26 cellular contexts compared by ENCODE assay signal in the genomic region with DNA sequence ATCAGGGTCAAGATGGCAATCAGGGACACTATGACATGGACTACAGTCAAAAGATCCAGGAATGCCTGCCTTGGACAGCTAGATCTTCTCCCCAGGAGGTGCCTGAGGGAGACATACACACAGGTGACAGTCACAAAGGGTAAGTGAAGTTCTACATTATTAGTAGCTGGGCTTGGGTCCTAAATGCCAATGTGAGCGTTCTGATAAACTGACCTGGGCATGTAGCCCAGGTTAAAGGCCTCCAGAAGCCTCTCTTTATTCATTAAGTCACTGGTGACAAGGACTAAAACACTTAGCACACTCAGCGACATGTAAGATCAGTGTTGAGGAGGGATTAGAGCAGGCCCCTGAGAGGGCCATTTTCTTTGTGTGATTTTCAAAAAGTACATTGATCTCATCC.
"Had no signal": no experiment of that assay in that cellular context is flagged by ENCODE, and none has a peak within 500 bp of the region (broad histone marks: within the 10 kb centered on the region; RNA-seq: fewer than 3 reads in every experiment).

No MANE protein-coding gene starts in this region.

- H3K9me3 ChIP-seq: ascending aorta, breast epithelium, esophagus muscularis mucosa, gastrocnemius medialis had no signal

- H3K4me3 ChIP-seq: ascending aorta, breast epithelium, cardiac muscle cell, esophagus muscularis mucosa, gastrocnemius medialis had no signal

- ATAC-seq: activated naive CD4-positive, alpha-beta T cell treated with anti-CD3 and anti-CD28 coated beads, Interleukin-2, amount 50 U/mL, for 72 hours; activated T-cell treated with anti-CD3 and anti-CD28 coated beads, Interleukin-2, amount 50 U/mL, for 72 hours; effector memory CD8-positive, alpha-beta T cell; foreskin keratinocyte; gastrocnemius medialis had no signal

- H3K27me3 ChIP-seq: ascending aorta, breast epithelium, cardiac muscle cell, esophagus muscularis mucosa, foreskin keratinocyte, gastrocnemius medialis had no signal

- H3K27ac ChIP-seq: ascending aorta, breast epithelium, cardiac muscle cell, esophagus muscularis mucosa, foreskin keratinocyte, gastrocnemius medialis had no signal

- DNase-seq: activated CD4-positive, alpha-beta memory T cell treated with anti-CD3 and anti-CD28 coated beads, Interleukin-2, amount 10 ng/mL, durations not matched to agents 7 days and 5 days; activated CD4-positive, alpha-beta T cell treated with anti-CD3 and anti-CD28 coated beads for 1 hour; activated CD4-positive, alpha-beta T cell treated with anti-CD3 and anti-CD28 coated beads for 4 hours; activated CD4-positive, alpha-beta T cell treated with anti-CD3 and anti-CD28 coated beads, Interleukin-2, amount 10 ng/mL, durations not matched to agents 7 days and 5 days; activated CD4-positive, alpha-beta T cell treated with anti-CD3 and anti-CD28 coated beads, Interleukin-2, amount 50 U/mL, for 4 hours; activated CD8-positive, alpha-beta memory T cell treated with anti-CD3 and anti-CD28 coated beads, Interleukin-2, amount 50 U/mL, for 48 hours; activated gamma-delta T cell; activated naive CD4-positive, alpha-beta T cell; activated naive CD4-positive, alpha-beta T cell treated with anti-CD3 and anti-CD28 coated beads, Interleukin-2, amount 10 ng/mL, durations not matched to agents 7 days and 5 days; activated naive CD8-positive, alpha-beta T cell treated with anti-CD3 and anti-CD28 coated beads, Interleukin-2, amount 10 ng/mL, durations not matched to agents 7 days and 5 days; activated T-cell treated with anti-CD3 and anti-CD28 coated beads for 4 hours; activated T-cell treated with anti-CD3 and anti-CD28 coated beads, Interleukin-2, amount 50 U/mL, for 24 hours; activated T-cell treated with anti-CD3 and anti-CD28 coated beads, Interleukin-2, amount 50 U/mL, for 72 hours; cortex of kidney; dermis blood vessel endothelial cell; effector CD4-positive, alpha-beta T cell; effector memory CD8-positive, alpha-beta T cell; erythroblast; foreskin keratinocyte; gastrocnemius medialis; T-helper 2 cell had no signal

- H3K36me3 ChIP-seq: breast epithelium, cardiac muscle cell, gastrocnemius medialis had no signal

- H3K4me1 ChIP-seq: ascending aorta, breast epithelium, foreskin keratinocyte, gastrocnemius medialis had no signal
